ENCODE assay signal across 9 cellular contexts in the genomic region with DNA sequence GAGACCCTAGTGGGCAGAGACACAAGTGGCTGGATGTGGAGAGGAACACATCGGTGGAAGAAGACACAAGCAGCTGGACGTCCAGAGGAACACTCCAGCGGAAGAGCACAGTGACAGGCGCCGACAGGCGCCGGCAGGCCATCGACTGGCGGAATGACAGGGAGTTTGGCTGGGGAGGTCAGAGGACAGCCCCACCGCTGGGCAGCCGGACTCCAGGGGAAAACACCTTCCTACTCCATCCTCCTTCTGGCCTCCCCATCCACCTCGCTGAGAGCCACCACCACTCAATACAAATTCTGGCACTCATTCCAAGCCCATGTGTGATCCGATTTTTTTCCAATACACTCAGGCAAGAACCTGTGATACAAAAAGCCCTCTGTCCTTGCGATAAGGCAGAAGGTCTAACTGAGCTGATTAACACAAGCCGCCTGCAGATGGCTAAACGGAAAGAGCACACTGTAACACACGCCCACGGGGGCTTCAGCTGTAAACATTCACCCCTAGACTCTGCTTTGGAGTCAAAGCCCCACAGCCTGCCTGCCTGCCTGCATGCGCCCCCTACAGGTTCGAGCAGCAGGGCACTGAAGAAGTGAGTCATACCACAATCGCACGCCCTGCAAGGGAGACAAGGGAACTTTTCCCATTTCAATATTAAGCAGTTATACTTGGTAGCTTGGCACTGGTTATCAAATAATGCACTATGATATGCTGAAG. TPM values are rescaled to one million over a fixed set of nuclear protein-coding genes. Genes with fewer than 3 reads are reported as not detected.
DNase-seq lines count a peak whose midpoint lies in the region; ATAC-seq, FAIRE-seq and TF ChIP-seq lines count a peak whose summit lies in the region.
"Had no signal": no experiment of that assay in that cellular context is flagged by ENCODE, and none has a peak within 500 bp of the region (broad histone marks: within the 10 kb centered on the region; RNA-seq: fewer than 3 reads in every experiment).

No MANE protein-coding gene starts in this region.

- TF ChIP-seq CTCF in AG10803 (conservative IDR thresholded peaks at IDR 0.05; ENCODE audit: low read length) (peak; percentile 43), GM23338 (conservative IDR thresholded peaks at IDR 0.05; ENCODE audit: low read depth in 2 of 2) (peak; percentile 91 to 95), SU-DHL-6 (IDR thresholded peaks at IDR 0.05; ENCODE audit: insufficient read depth, low read length, poor library complexity, severe bottlenecking) (peak; percentile 13), kidney (IDR thresholded peaks at IDR 0.05; ENCODE audit: borderline replicate concordance, extremely low read depth, insufficient read depth) (peak; percentile 15)

- FAIRE-seq in kidney (lab: Jason Lieb, UNC) = no peak
- FAIRE-seq in frontal cortex (lab: Jason Lieb, UNC) = no peak

- no peaks in the 10 kb centered on the region for H3K36me3 Mint-ChIP-seq in GM23338 (ENCODE audit: low read depth)
- H3K36me3 Mint-ChIP-seq in activated naive CD4-positive, alpha-beta T cell treated with anti-CD3 and anti-CD28 coated beads, Interleukin-2, amount 50 U/mL, for 72 hours = peaks cover 0 to 4% of the 10 kb centered on the region in 2 donors
- H3K36me3 Mint-ChIP-seq: activated naive CD8-positive, alpha-beta T cell had no signal

- H3K27ac ChIP-seq in GM23338 (ENCODE audit: low read depth) = no peak overlapping the region
- H3K27ac ChIP-seq in SU-DHL-6 (ENCODE audit: low read depth, low read length) = no peak overlapping the region
- H3K27ac ChIP-seq in kidney (ENCODE audit: low read depth in 2 of 2, low read length in 2 of 2) = no peak overlapping the region

- ATAC-seq in GM23338 (peak; percentile 100), HG03159 (IDR thresholded peaks at IDR 0.05; ENCODE audit: unreplicated experiment) (no peak), GM19324 (IDR thresholded peaks at IDR 0.05; ENCODE audit: low FRiP score, unreplicated experiment) (no peak)
- no peak for ATAC-seq in activated naive CD4-positive, alpha-beta T cell treated with anti-CD3 and anti-CD28 coated beads, Interleukin-2, amount 50 U/mL, for 72 hours

- no peaks in the 10 kb centered on the region for H3K9me3 Mint-ChIP-seq in GM23338
- H3K9me3 Mint-ChIP-seq in activated naive CD4-positive, alpha-beta T cell treated with anti-CD3 and anti-CD28 coated beads, Interleukin-2, amount 50 U/mL, for 72 hours = peaks cover 4 to 10% of the 10 kb centered on the region in 2 donors

- H3K79me2 ChIP-seq in GM23338 (replicated peaks; ENCODE audit: insufficient read depth) (no peaks in the 10 kb centered on the region), SU-DHL-6 (ENCODE audit: insufficient read depth, low read length) (no peaks in the 10 kb centered on the region)

- H3F3A ChIP-seq in GM23338 (replicated peaks; ENCODE audit: low read depth) (no peaks in the 10 kb centered on the region), SU-DHL-6 (ENCODE audit: insufficient read depth) (no peaks in the 10 kb centered on the region)

- H3K9me3 ChIP-seq in SU-DHL-6 (ENCODE audit: insufficient read depth, low read length) = no peaks in the 10 kb centered on the region
- no peaks in the 10 kb centered on the region for H3K9me3 ChIP-seq in kidney (ENCODE audit: control insufficient read depth in 1 of 2, low read length in 2 of 2)

- H2AFZ ChIP-seq in GM23338 (peak overlapping the region; percentile 93), SU-DHL-6 (ENCODE audit: low read depth, low read length, severe bottlenecking) (no peak overlapping the region)

- H3K27ac Mint-ChIP-seq in GM23338 = no peak overlapping the region
- no peak overlapping the region for H3K27ac Mint-ChIP-seq in activated naive CD4-positive, alpha-beta T cell treated with anti-CD3 and anti-CD28 coated beads, Interleukin-2, amount 50 U/mL, for 72 hours
- H3K27ac Mint-ChIP-seq: activated naive CD8-positive, alpha-beta T cell had no signal

- no peaks in the 10 kb centered on the region for H4K20me1 ChIP-seq in GM23338 (replicated peaks; ENCODE audit: insufficient read depth)
- H4K20me1 ChIP-seq in SU-DHL-6 (ENCODE audit: low read depth, low read length) = no peaks in the 10 kb centered on the region

- H3K9me2 ChIP-seq in GM23338 (ENCODE audit: insufficient read depth) = no peaks in the 10 kb centered on the region
- no peaks in the 10 kb centered on the region for H3K9me2 ChIP-seq in SU-DHL-6 (replicated peaks; ENCODE audit: insufficient read depth, low read length)

- H3K36me3 ChIP-seq in GM23338 (ENCODE audit: insufficient read depth) (no peaks in the 10 kb centered on the region), SU-DHL-6 (ENCODE audit: low read length) (no peaks in the 10 kb centered on the region), kidney (ENCODE audit: control insufficient read depth in 1 of 2, insufficient read depth in 2 of 2, low read length in 2 of 2) (no peaks in the 10 kb centered on the region)

- peaks cover 2% of the 10 kb centered on the region for H3K27me3 Mint-ChIP-seq in GM23338 (ENCODE audit: insufficient read depth, low read depth, poor library complexity)
- H3K27me3 Mint-ChIP-seq: activated naive CD8-positive, alpha-beta T cell had no signal

- H3K4me2 ChIP-seq in GM23338 (peak overlapping the region; percentile 66; the same call in 1 of the 2 replicates), SU-DHL-6 (ENCODE audit: low read depth, low read length, poor library complexity, severe bottlenecking) (no peak overlapping the region)

- H3K4me3 Mint-ChIP-seq in GM23338 = no peak overlapping the region
- H3K4me3 Mint-ChIP-seq: activated naive CD8-positive, alpha-beta T cell had no signal

- H3K27me3 ChIP-seq in GM23338 (ENCODE audit: insufficient read depth) (no peaks in the 10 kb centered on the region), SU-DHL-6 (ENCODE audit: low read length) (no peaks in the 10 kb centered on the region)

- DNase-seq in AG10803 (ENCODE audit: low read depth) (peak; percentile 16), GM23338 (ENCODE audit: low spot score) (peak; percentile 87), kidney (peak; percentile 57), frontal cortex (ENCODE audit: low spot score in 2 of 2) (no peak)
- DNase-seq in activated naive CD4-positive, alpha-beta T cell treated with anti-CD3 and anti-CD28 coated beads, Interleukin-2, amount 50 U/mL, for 72 hours (ENCODE audit: low spot score in 2 of 2) = no peak

- peaks cover 5% of the 10 kb centered on the region for H3K4me1 Mint-ChIP-seq in GM23338

- H3K4me3 ChIP-seq in AG10803 (ENCODE audit: low read length) (no peak overlapping the region), GM23338 (peak overlapping the region; percentile 29; the same call in 1 of the 2 replicates), SU-DHL-6 (ENCODE audit: insufficient read depth, low read length, poor library complexity, severe bottlenecking) (no peak overlapping the region), kidney (ENCODE audit: low read length in 2 of 2) (no peak overlapping the region)

- no peak overlapping the region for H3K9ac ChIP-seq in SU-DHL-6 (ENCODE audit: low read length)
- no peak overlapping the region for H3K9ac ChIP-seq in kidney (ENCODE audit: low read length in 2 of 2)

- H3K4me1 ChIP-seq in GM23338 (ENCODE audit: insufficient read depth) (peaks cover 5% of the 10 kb centered on the region; the same call in 1 of the 2 replicates), kidney (ENCODE audit: control insufficient read depth in 1 of 2, insufficient read depth in 1 of 2, low read depth in 1 of 2, low read length in 2 of 2) (no peaks in the 10 kb centered on the region)

- intact Hi-C loops in kidney (cut with DNase I) = no loop called here

TF ChIP-seq in GM23338, 12 proteins besides CTCF, POLR2A, EP300 and RAD21 (continues in another document):
- no peak for TF ChIP-seq ZNF331 (CRISPR knock-in tag; IDR thresholded peaks at IDR 0.05; ENCODE audit: low read depth)

RNA-seq across cellular contexts. Expression of a gene that starts 50.2 kb away (rescaled TPM):
- 0.89 and 0.97 TPM in 2 replicates for total RNA-seq in GM23338 (2014; rRNA removed; shearing (Covaris generic))
- polyA plus RNA-seq in GM23338 (2016; fragmentation: Nextera tagmentation; extraction: Ambion mirVana) = 0.15 and 0.37 TPM in 2 replicates
- total RNA-seq in kidney = 1.2 TPM
- 0.69 TPM for polyA plus RNA-seq in kidney (ENCODE audit: insufficient read depth, low read depth, low replicate concordance)
- 84.0 TPM for total RNA-seq in frontal cortex
- total RNA-seq in activated naive CD4-positive, alpha-beta T cell treated with anti-CD3 and anti-CD28 coated beads, Interleukin-2, amount 50 U/mL, for 72 hours = not detected

Comparison
In these comparisons a context has a peak if more than half of its experiments do, and no peak if none do; other contexts are left out.
1. DNase-seq: peak in AG10803 (single experiment), GM23338 (single experiment) and kidney (single experiment); none in frontal cortex (0 of 2) and activated naive CD4-positive, alpha-beta T cell treated with anti-CD3 and anti-CD28 coated beads, Interleukin-2, amount 50 U/mL, for 72 hours (0 of 2).
2. CTCF ChIP-seq: peak in every context shown above with its lines; median percentile 93 in GM23338; 43 in AG10803; 15 in kidney; 13 in SU-DHL-6.
3. RNA of a gene that starts 50.2 kb away (total RNA-seq): 84.0 TPM in frontal cortex (single experiment); 1.2 TPM in kidney (single experiment), 0.89 to 0.97 TPM in GM23338 and not detected in activated naive CD4-positive, alpha-beta T cell treated with anti-CD3 and anti-CD28 coated beads, Interleukin-2, amount 50 U/mL, for 72 hours; every median in the first group is over 10 times any median in the second.